8 cellular contexts compared by ENCODE assay signal in the genomic region with DNA sequence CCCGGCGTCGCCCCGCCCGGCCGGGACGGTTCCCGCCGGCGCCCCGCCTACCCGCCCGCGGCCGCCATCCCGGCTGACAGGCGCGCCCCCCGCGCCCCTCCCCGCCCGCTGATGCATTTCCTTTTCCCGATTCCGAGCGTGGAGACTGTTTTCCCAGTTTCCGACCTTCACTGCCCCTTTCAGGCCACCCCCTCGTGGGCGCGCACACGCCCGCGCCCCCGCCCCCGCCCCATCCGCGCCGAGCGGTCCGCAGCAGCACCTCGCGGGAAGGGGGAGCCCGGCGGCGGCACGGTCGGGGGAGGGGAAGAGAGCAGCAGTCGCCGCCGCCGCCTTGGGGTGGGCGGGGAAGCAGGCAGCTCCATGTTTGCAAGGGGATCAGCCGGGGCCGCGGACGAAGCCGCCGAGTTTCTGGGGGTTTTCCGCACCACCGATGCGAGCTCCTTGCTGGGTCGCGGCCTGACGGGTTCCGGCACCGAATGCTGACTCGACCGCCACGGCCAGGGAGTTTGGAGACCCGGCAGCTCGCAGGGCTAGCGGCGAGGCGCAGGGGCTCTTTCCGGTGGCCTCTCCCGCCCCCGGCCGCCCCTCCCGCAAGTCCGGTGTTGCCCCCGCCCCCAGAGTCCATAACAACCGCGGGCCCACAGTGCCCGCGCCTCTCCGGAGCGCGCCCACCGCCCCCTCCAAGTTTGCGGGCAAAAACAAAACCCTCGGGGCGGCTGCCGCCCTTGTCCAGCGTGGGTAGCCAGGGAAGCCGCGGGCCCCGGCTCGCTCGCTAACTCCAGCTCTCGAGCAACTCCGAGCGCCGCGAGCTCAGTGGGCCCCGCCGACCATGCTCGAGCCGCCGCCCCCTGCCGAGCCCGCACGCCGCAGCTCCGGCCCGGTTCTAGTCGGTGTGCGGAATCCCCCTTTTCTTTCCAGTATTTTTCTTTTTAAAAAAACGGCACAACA. TPM values are rescaled to one million over a fixed set of nuclear protein-coding genes. Genes with fewer than 3 reads are reported as not detected.
A peak's percentile ranks its signal among the peaks of the same experiment; 100 is the strongest.
DNase-seq lines count a peak whose midpoint lies in the region; FAIRE-seq and TF ChIP-seq lines count a peak whose summit lies in the region.

No MANE protein-coding gene starts in this region.

- DNase-seq in 8988T (peak; percentile 54), H54 (ENCODE audit: insufficient read length, low spot score) (peak; percentile 28), RPMI7951 (ENCODE audit: low read depth) (peak; percentile 37), germinal center (ENCODE audit: low spot score) (peak; percentile 65), tibial artery (no peak), COLO829 (ENCODE audit: low spot score) (no peak)
- peak; percentile 93 for DNase-seq in activated effector memory CD4-positive, alpha-beta T cell treated with anti-CD3 and anti-CD28 coated beads, Interleukin-2, amount 50 U/mL, for 16 hours

- peak overlapping the region; percentile 94 for H3K4me2 ChIP-seq in parathyroid adenoma (ENCODE audit: low read length)

- H3K4me3 ChIP-seq in parathyroid adenoma (ENCODE audit: low read depth, low read length) (peak overlapping the region; percentile 78), tibial artery (peak overlapping the region; percentile 72 to 88)

- intact Hi-C loops in tibial artery (cut with DNase I; ENCODE audit: low total_unique reads): loop anchor here (5.0 kb wide), 2 partner anchors 87 to 118 kb away; partner anchors contain the start of gene MAN2C1

- H3K9me3 ChIP-seq in parathyroid adenoma (ENCODE audit: control insufficient read depth, low read length) (no peaks in the 10 kb centered on the region), tibial artery (no peaks in the 10 kb centered on the region)

- H3K36me3 ChIP-seq in parathyroid adenoma (ENCODE audit: control insufficient read depth, insufficient read depth, low read length) (no peaks in the 10 kb centered on the region), tibial artery (no peaks in the 10 kb centered on the region)

- H3K27me3 ChIP-seq in parathyroid adenoma (ENCODE audit: control insufficient read depth, insufficient read depth, low read length) (no peaks in the 10 kb centered on the region), tibial artery (no peaks in the 10 kb centered on the region)

- no peaks in the 10 kb centered on the region for H3K79me2 ChIP-seq in parathyroid adenoma

- H3K4me1 ChIP-seq in parathyroid adenoma: peaks cover 1% of the 10 kb centered on the region
- H3K4me1 ChIP-seq in tibial artery: peaks cover 0 to 27% (median 13%) of the 10 kb centered on the region in 4 donors

- TF ChIP-seq CTCF in parathyroid adenoma (IDR thresholded peaks at IDR 0.05) (no peak), tibial artery (IDR thresholded peaks at IDR 0.05) (no peak)

- H3K9ac ChIP-seq in parathyroid adenoma: peak overlapping the region; percentile 57

- peak overlapping the region; percentile 88 for H2AFZ ChIP-seq in parathyroid adenoma

- 0 out of 2 replicates have a peak, but pooled peaks have one; percentile 26 for TF ChIP-seq POLR2A in H54 (IDR thresholded peaks at IDR 0.05; ENCODE audit: low read depth, low read length)

- H3K27ac ChIP-seq in parathyroid adenoma (peak overlapping the region; percentile 88), tibial artery (peak overlapping the region; percentile 89 to 96)

- no peak for FAIRE-seq in H54 (lab: Jason Lieb, UNC)

RNA-seq across cellular contexts. Expression of gene SIN3A, which starts 3.3 kb away (rescaled TPM):
- total RNA-seq in RPMI7951 (2014; rRNA removed; shearing (Covaris generic)): 22.8 and 29.7 TPM in 2 replicates

Comparison
In these comparisons a context has a peak if more than half of its experiments do, and no peak if none do; other contexts are left out.
1. DNase-seq: peak in 8988T (single experiment), H54 (single experiment), RPMI7951 (single experiment), activated effector memory CD4-positive, alpha-beta T cell treated with anti-CD3 and anti-CD28 coated beads, Interleukin-2, amount 50 U/mL, for 16 hours (single experiment) and germinal center (single experiment); none in tibial artery (0 of 2) and COLO829 (single experiment).